ENCODE assay signal across 2 cellular contexts in the genomic region with DNA sequence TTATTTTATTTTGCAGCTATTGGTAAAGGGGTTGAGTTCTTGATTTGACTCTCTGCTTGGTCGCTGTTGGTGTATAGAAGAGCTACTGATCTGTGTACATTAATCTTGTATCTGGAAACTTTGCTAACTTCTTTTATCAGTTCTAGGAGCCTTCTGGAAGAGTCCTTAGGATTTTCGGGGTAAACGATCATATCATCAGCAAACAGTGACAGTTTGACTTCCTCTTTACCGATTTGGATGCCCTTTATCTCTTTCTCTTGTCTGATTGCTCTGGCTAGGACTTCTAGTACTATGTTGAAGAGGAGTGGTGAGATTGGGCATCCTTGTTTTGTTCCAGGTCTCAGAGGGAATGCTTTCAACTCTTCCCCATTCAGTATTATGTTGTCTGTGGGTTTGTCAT. TPM values are rescaled to one million over a fixed set of nuclear protein-coding genes. Genes with fewer than 3 reads are reported as not detected.
"Had no signal": no experiment of that assay in that cellular context is flagged by ENCODE, and none has a peak within 500 bp of the region (broad histone marks: within the 10 kb centered on the region; RNA-seq: fewer than 3 reads in every experiment).

No MANE protein-coding gene starts in this region.

RNA-seq across cellular contexts. Expression of gene NHLRC1, which starts 53.7 kb away (rescaled TPM):
- total RNA-seq: MCF 10A, OCI-LY7 had no signal
